In the genomic region with DNA sequence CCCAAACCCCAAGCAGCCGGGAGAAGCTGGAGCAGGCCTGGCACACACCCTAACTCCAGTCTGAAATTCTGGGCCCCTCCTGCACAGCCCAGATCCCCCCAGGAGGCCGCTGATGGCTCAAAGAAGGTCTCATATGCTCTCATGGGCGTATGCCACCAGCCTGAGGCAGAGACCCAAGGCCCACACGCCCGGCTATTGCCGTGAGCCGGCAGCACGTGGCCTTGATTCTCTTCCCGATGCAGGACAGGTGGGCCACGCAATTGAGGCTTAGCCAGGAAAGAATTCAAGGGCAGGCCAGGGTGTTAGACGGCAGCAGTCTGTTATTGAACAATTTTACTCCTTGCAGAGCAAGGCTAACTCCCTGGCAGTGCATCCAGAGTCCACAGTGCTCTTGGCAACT, we compare ENCODE assay signal across 24 cellular contexts.
"Had no signal": no experiment of that assay in that cellular context is flagged by ENCODE, and none has a peak within 500 bp of the region (broad histone marks: within the 10 kb centered on the region; RNA-seq: fewer than 3 reads in every experiment).

No MANE protein-coding gene starts in this region.

- H3K27ac Mint-ChIP-seq: activated B cell treated with CpG ODN at 0.5 μM for 24 hours; activated CD4-positive, alpha-beta T cell treated with anti-CD3 and anti-CD28 coated beads for 36 hours; activated naive CD4-positive, alpha-beta T cell treated with anti-CD3 and anti-CD28 coated beads for 36 hours; activated naive CD8-positive, alpha-beta T cell treated with anti-CD3 and anti-CD28 coated beads, Interleukin-2, amount 10 ng/mL, durations not matched to agents 7 days and 5 days; activated T-helper 2 cell treated with anti-CD3 and anti-CD28 coated beads, Interferon-gamma antibody, Interleukin-2, Interleukin-4, amounts not matched to agents 10 μg/mL and 5 μg/mL and 100 μg/mL, durations not matched to agents 14 hours and 24 hours and 36 hours; naive thymus-derived CD4-positive, alpha-beta T cell; T-cell had no signal

- H3K4me1 Mint-ChIP-seq: activated B cell treated with CpG ODN at 0.5 μM for 24 hours; activated CD4-positive, alpha-beta T cell treated with anti-CD3 and anti-CD28 coated beads for 36 hours; activated naive CD8-positive, alpha-beta T cell treated with anti-CD3 and anti-CD28 coated beads, Interleukin-2, amount 10 ng/mL, durations not matched to agents 7 days and 5 days had no signal

- FAIRE-seq: kidney had no signal

- H3K4me3 ChIP-seq: lower lobe of right lung, spleen, thoracic aorta, upper lobe of left lung had no signal

- H3K4me3 Mint-ChIP-seq: activated B cell treated with CpG ODN at 0.5 μM for 24 hours; activated CD4-positive, alpha-beta T cell treated with anti-CD3 and anti-CD28 coated beads for 36 hours; activated naive CD4-positive, alpha-beta T cell treated with anti-CD3 and anti-CD28 coated beads for 36 hours; activated naive CD8-positive, alpha-beta T cell treated with anti-CD3 and anti-CD28 coated beads, Interleukin-2, amount 10 ng/mL, durations not matched to agents 7 days and 5 days; activated T-cell treated with anti-CD3 and anti-CD28 coated beads, Interleukin-2, amount 50 U/mL, for 4 hours; naive thymus-derived CD4-positive, alpha-beta T cell; neural crest cell; T-cell had no signal

- H3K27ac ChIP-seq: foreskin keratinocyte, lower lobe of right lung, thoracic aorta, upper lobe of left lung had no signal

- H3K36me3 ChIP-seq: lower lobe of right lung, spleen, thoracic aorta, upper lobe of left lung had no signal

- DNase-seq: activated B cell treated with CpG ODN at 0.5 μM for 24 hours; activated CD4-positive, alpha-beta T cell treated with anti-CD3 and anti-CD28 coated beads for 36 hours; activated CD4-positive, alpha-beta T cell treated with anti-CD3 and anti-CD28 coated beads, Interleukin-2, amount 50 U/mL, for 4 hours; activated CD8-positive, alpha-beta memory T cell treated with anti-CD3 and anti-CD28 coated beads for 24 hours; activated CD8-positive, alpha-beta memory T cell treated with anti-CD3 and anti-CD28 coated beads, Interleukin-2, amount 50 U/mL, for 4 hours; activated naive CD4-positive, alpha-beta T cell treated with anti-CD3 and anti-CD28 coated beads for 36 hours; activated T-cell treated with anti-CD3 and anti-CD28 coated beads, Interleukin-2, amount 50 U/mL, for 4 hours; amniotic stem cell; effector CD4-positive, alpha-beta T cell; foreskin keratinocyte; kidney; lower lobe of right lung; naive thymus-derived CD4-positive, alpha-beta T cell; occipital lobe; spleen; stimulated activated CD4-positive, alpha-beta T cell treated with anti-CD3 and anti-CD28 coated beads, Interleukin-4, amount 100 ng/mL, for 1 hour; stimulated activated naive CD4-positive, alpha-beta T cell treated with Interleukin-2 at 50 U/mL for 16 hours; T-cell; T-helper 9 cell; upper lobe of left lung had no signal

- ATAC-seq: activated CD4-positive, alpha-beta T cell treated with anti-CD3 and anti-CD28 coated beads for 36 hours; activated T-cell treated with anti-CD3 and anti-CD28 coated beads, Interleukin-2, amount 50 U/mL, for 4 hours; foreskin keratinocyte; lower lobe of right lung; naive thymus-derived CD4-positive, alpha-beta T cell; T-cell had no signal

- H3K4me1 ChIP-seq: foreskin keratinocyte, lower lobe of right lung, upper lobe of left lung had no signal
